In the genomic region with DNA sequence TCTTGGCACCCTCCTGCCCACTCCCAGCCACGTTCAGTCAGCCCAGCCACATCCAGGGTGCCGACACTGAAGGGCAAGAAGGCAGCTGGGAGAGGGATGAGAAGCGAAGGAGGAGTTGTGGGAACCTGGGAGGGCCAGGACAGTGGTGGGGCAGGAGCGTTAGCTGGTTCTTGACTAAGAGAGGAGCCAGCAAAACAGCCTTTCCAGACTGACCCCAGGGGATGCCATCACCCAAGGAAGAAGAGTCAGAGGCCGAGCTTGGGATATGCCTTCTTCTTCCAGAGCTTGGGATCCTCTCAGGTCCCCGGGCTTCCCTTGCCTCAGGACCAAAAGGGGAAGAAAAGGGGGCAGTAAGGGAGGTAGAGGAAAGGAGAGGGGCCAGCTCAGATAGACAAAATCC, we compare ENCODE assay signal across 17 cellular contexts. TPM values are rescaled to one million over a fixed set of nuclear protein-coding genes. Genes with fewer than 3 reads are reported as not detected.
A peak's percentile ranks its signal among the peaks of the same experiment; 100 is the strongest.
DNase-seq lines count a peak whose midpoint lies in the region; ATAC-seq, FAIRE-seq and TF ChIP-seq lines count a peak whose summit lies in the region.
"Had no signal": no experiment of that assay in that cellular context is flagged by ENCODE, and none has a peak within 500 bp of the region (broad histone marks: within the 10 kb centered on the region; RNA-seq: fewer than 3 reads in every experiment).

No MANE protein-coding gene starts in this region.

- no peaks in the 10 kb centered on the region for H3K9me3 Mint-ChIP-seq in naive thymus-derived CD8-positive, alpha-beta T cell
- H3K9me3 Mint-ChIP-seq: CD4-positive, CD25-positive, alpha-beta regulatory T cell had no signal

- no peak overlapping the region for H3K4me3 Mint-ChIP-seq in naive thymus-derived CD8-positive, alpha-beta T cell
- H3K4me3 Mint-ChIP-seq: CD4-positive, CD25-positive, alpha-beta regulatory T cell had no signal

- H3K4me1 ChIP-seq in left ventricle myocardium inferior = peaks cover 100% of the 10 kb centered on the region
- H3K4me1 ChIP-seq: HAP-1 had no signal

- H3K27me3 Mint-ChIP-seq in naive thymus-derived CD8-positive, alpha-beta T cell = peaks cover 0 to 10% (median 0%) of the 10 kb centered on the region in 5 donors

- no peak for ATAC-seq in naive thymus-derived CD8-positive, alpha-beta T cell

- H3K4me3 ChIP-seq in left ventricle myocardium inferior (no peak overlapping the region), coronary artery (no peak overlapping the region)
- H3K4me3 ChIP-seq: HAP-1 had no signal

- TF ChIP-seq CTCF in left ventricle myocardium inferior (IDR thresholded peaks at IDR 0.05; ENCODE audit: borderline replicate concordance) (no peak), coronary artery (IDR thresholded peaks at IDR 0.05) (no peak)

- FAIRE-seq in HTR-8/SVneo (lab: Jason Lieb, UNC) = no peak
- FAIRE-seq: GM19239, RCC 7860 had no signal

- H3K9me3 ChIP-seq in left ventricle myocardium inferior (replicated peaks) = no peaks in the 10 kb centered on the region
- H3K9me3 ChIP-seq: HAP-1 had no signal

- POLR2A ChIA-PET in naive thymus-derived CD8-positive, alpha-beta T cell (lab: Charles Lee) = no interaction called here

- peaks cover 20% of the 10 kb centered on the region for H3K36me3 ChIP-seq in left ventricle myocardium inferior

- H3K36me3 Mint-ChIP-seq in naive thymus-derived CD8-positive, alpha-beta T cell = no peaks in the 10 kb centered on the region
- H3K36me3 Mint-ChIP-seq: CD4-positive, CD25-positive, alpha-beta regulatory T cell had no signal

- H3K27ac Mint-ChIP-seq in naive thymus-derived CD8-positive, alpha-beta T cell = no peak overlapping the region

- H3K27me3 ChIP-seq in left ventricle myocardium inferior (ENCODE audit: low read depth) = no peaks in the 10 kb centered on the region

- DNase-seq in left ventricle myocardium inferior = no peak
- DNase-seq in cardiac septum (ENCODE audit: low spot score) = no peak
- peak; percentile 59 for DNase-seq in coronary artery (ENCODE audit: low spot score)
- DNase-seq in mesenteric fat pad (ENCODE audit: low spot score) = peak; percentile 62
- peak; percentile 35 for DNase-seq in ureter (ENCODE audit: low spot score)
- no peak for DNase-seq in HTR-8/SVneo (ENCODE audit: insufficient read length, low spot score)
- DNase-seq in naive thymus-derived CD8-positive, alpha-beta T cell = no peak
- DNase-seq in germinal center (ENCODE audit: low spot score) = no peak
- DNase-seq: Calu3; CD4-positive, CD25-positive, alpha-beta regulatory T cell; MV-4-11; NCI-H1417 treated with DMSO at 0.1 percent for 48 hours; NCI-H2029; NCI-H510A treated with DMSO at 0.1 percent for 48 hours had no signal

- peak overlapping the region; percentile 98 for H3K27ac ChIP-seq in left ventricle myocardium inferior (replicated peaks)
- H3K27ac ChIP-seq in coronary artery = no peak overlapping the region

- intact Hi-C loops in left ventricle myocardium inferior (cut with micrococcal nuclease) (no loop called here), cardiac septum (cut with DNase I) (no loop called here)

- peaks cover 0 to 5% (median under 1%) of the 10 kb centered on the region in 4 donors for H3K4me1 Mint-ChIP-seq in naive thymus-derived CD8-positive, alpha-beta T cell
- H3K4me1 Mint-ChIP-seq: CD4-positive, CD25-positive, alpha-beta regulatory T cell had no signal

RNA-seq across cellular contexts. Expression of a gene that starts 7.2 kb away (rescaled TPM):
- total RNA-seq in left ventricle myocardium inferior = 24.3 TPM
- 13.7 TPM for total RNA-seq in cardiac septum
- total RNA-seq in mesenteric fat pad = 15.4 TPM
- 5.7 TPM for total RNA-seq in ureter
- total RNA-seq in naive thymus-derived CD8-positive, alpha-beta T cell = under 1 TPM; 0.70 to 0.77 TPM
- not detected for polyA plus RNA-seq in naive thymus-derived CD8-positive, alpha-beta T cell
- total RNA-seq: Calu3; CD4-positive, CD25-positive, alpha-beta regulatory T cell had no signal

RNA-seq across cellular contexts. Expression of a gene that starts 23.7 kb away (rescaled TPM):
- total RNA-seq in left ventricle myocardium inferior = 5.9 TPM
- total RNA-seq in cardiac septum = 7.6 TPM
- 9.7 TPM for total RNA-seq in mesenteric fat pad
- total RNA-seq in ureter = 18.4 TPM
- 10 to 100 TPM; 18.9 to 24.2 TPM for total RNA-seq in naive thymus-derived CD8-positive, alpha-beta T cell
- polyA plus RNA-seq in naive thymus-derived CD8-positive, alpha-beta T cell = 10 to 100 TPM in 2 of 3 donors, 1 to 10 TPM in 1; 8.0 to 12.7 (median 10.0) TPM

Comparison
In these comparisons a context has a peak if more than half of its experiments do, and no peak if none do; other contexts are left out.
1. DNase-seq: peak in coronary artery (single experiment), mesenteric fat pad (single experiment) and ureter (single experiment); none in left ventricle myocardium inferior (single experiment), cardiac septum (single experiment), HTR-8/SVneo (single experiment), naive thymus-derived CD8-positive, alpha-beta T cell (0 of 10) and germinal center (single experiment).